ENCODE assay signal across 19 cellular contexts in the genomic region with DNA sequence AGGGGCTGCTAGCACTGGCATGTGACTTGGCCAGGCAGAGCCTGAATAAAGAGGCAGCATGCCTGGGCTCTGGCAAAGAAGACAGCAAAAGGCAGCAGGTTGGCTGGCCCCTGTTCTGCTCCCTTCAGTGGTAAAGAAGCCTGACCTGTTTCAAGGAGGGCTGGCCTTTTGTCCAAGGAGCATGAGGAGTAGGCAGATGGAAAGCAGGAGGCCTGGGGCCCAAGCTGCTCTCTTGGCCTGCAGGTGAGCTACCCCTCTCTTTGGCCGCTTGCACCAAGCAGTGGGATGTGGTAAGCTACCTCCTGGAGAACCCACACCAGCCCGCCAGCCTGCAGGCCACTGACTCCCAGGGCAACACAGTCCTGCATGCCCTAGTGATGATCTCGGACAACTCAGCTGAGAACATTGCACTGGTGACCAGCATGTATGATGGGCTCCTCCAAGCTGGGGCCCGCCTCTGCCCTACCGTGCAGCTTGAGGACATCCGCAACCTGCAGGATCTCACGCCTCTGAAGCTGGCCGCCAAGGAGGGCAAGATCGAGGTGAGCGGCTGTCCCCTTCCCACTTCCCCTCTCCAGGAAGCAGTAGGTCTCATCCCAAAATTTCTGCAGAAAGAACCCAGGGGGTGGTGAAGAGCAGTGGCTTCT. TPM values are rescaled to one million over a fixed set of nuclear protein-coding genes. Genes with fewer than 3 reads are reported as not detected.
"Had no signal": no experiment of that assay in that cellular context is flagged by ENCODE, and none has a peak within 500 bp of the region (broad histone marks: within the 10 kb centered on the region; RNA-seq: fewer than 3 reads in every experiment).

No MANE protein-coding gene starts in this region.

- H3K4me3 ChIP-seq: colonic mucosa, mucosa of descending colon, skin epidermis, upper lobe of left lung, uterus had no signal

- H3K9me3 ChIP-seq: colonic mucosa, mucosa of descending colon, upper lobe of left lung, uterus had no signal

- H3K27me3 Mint-ChIP-seq: naive thymus-derived CD8-positive, alpha-beta T cell had no signal

- H3K27me3 ChIP-seq: colonic mucosa, upper lobe of left lung, uterus had no signal

- H3K9me3 Mint-ChIP-seq: naive thymus-derived CD8-positive, alpha-beta T cell had no signal

- DNase-seq: colonic mucosa; effector CD8-positive, alpha-beta T cell; foreskin melanocyte; head of caudate nucleus; hippocampal formation; kidney glomerular epithelial cell; mammary epithelial cell; naive thymus-derived CD8-positive, alpha-beta T cell; posterior cingulate gyrus; stimulated activated CD4-positive, alpha-beta T cell treated with anti-CD3 and anti-CD28 coated beads, Interleukin-2, amount 100 ng/mL, for 24 hours; stimulated activated CD4-positive, alpha-beta T cell treated with anti-CD3 and anti-CD28 coated beads, Interleukin-4, amount 100 ng/mL, for 4 hours; stimulated activated naive CD4-positive, alpha-beta T cell; upper lobe of left lung; uterus had no signal

- H3K36me3 ChIP-seq: colonic mucosa, uterus had no signal

- H3K4me3 Mint-ChIP-seq: naive thymus-derived CD8-positive, alpha-beta T cell had no signal

- H3K27ac ChIP-seq: colonic mucosa, skin epidermis, upper lobe of left lung, uterus had no signal

- ATAC-seq: left lobe of liver; mucosa of descending colon; naive thymus-derived CD8-positive, alpha-beta T cell; sciatic nerve had no signal

RNA-seq across cellular contexts. Expression of a gene that starts 8.0 kb away (rescaled TPM):
- polyA plus RNA-seq: neural cell had no signal
